8 cellular contexts compared by ENCODE assay signal in genomic region chr10:51878695-51879094, GRCh38.
A peak's percentile ranks its signal among the peaks of the same experiment; 100 is the strongest.
DNase-seq lines count a peak whose midpoint lies in the region; ATAC-seq and TF ChIP-seq lines count a peak whose summit lies in the region.

No MANE protein-coding gene starts in this region.

- peaks cover 11% of the 10 kb centered on the region for H3K36me3 Mint-ChIP-seq in HFFc6 (ENCODE audit: low read depth)
- H3K36me3 Mint-ChIP-seq in natural killer cell treated with Interleukin-12 subunit alpha and Interleukin-12 subunit beta and Interleukin-15 and Interleukin-18, amount 100 ng/mL, for 72 hours: no peaks in the 10 kb centered on the region

- 0 out of 2 replicates have a peak overlapping the region, but pooled peaks have one; percentile 18 for H3K27ac Mint-ChIP-seq in HFFc6
- H3K27ac Mint-ChIP-seq in natural killer cell treated with Interleukin-12 subunit alpha and Interleukin-12 subunit beta and Interleukin-15 and Interleukin-18, amount 100 ng/mL, for 72 hours: peak overlapping the region; percentile 21 to 79

- H3K4me3 Mint-ChIP-seq in HFFc6: no peak overlapping the region
- H3K4me3 Mint-ChIP-seq in natural killer cell treated with Interleukin-12 subunit alpha and Interleukin-12 subunit beta and Interleukin-15 and Interleukin-18, amount 100 ng/mL, for 72 hours: peak overlapping the region; percentile 60

- H3K4me3 ChIP-seq in SJSA1: no peak overlapping the region

- no peaks in the 10 kb centered on the region for H3K36me3 ChIP-seq in SJSA1

- ATAC-seq in GM18870 (IDR thresholded peaks at IDR 0.05; ENCODE audit: unreplicated experiment): peak; percentile 1
- ATAC-seq in natural killer cell treated with Interleukin-12 subunit alpha and Interleukin-12 subunit beta and Interleukin-15 and Interleukin-18, amount 100 ng/mL, for 72 hours: peak in 1 of 2 donors; percentile 3

- H3K9me3 Mint-ChIP-seq in HFFc6: peaks cover 13% of the 10 kb centered on the region
- peaks cover 3% of the 10 kb centered on the region for H3K9me3 Mint-ChIP-seq in natural killer cell treated with Interleukin-12 subunit alpha and Interleukin-12 subunit beta and Interleukin-15 and Interleukin-18, amount 100 ng/mL, for 72 hours

- H3K27me3 ChIP-seq in SJSA1 (replicated peaks): no peaks in the 10 kb centered on the region

- DNase-seq in HFFc6: no peak
- no peak for DNase-seq in SJSA1 (ENCODE audit: low read depth in 1 of 2, low spot score in 2 of 2)
- DNase-seq in natural killer cell treated with Interleukin-12 subunit alpha and Interleukin-12 subunit beta and Interleukin-15 and Interleukin-18, amount 100 ng/mL, for 72 hours (ENCODE audit: low spot score): no peak
- DNase-seq in DMS153 treated with DMSO at 0.1 percent for 48 hours (lab: John Stamatoyannopoulos, UW; ENCODE audit: unreplicated experiment): no peak
- DNase-seq in NOMO-1 (lab: John Stamatoyannopoulos, UW; ENCODE audit: unreplicated experiment in 2 of 2): no peak
- DNase-seq in NCI-H187 (lab: John Stamatoyannopoulos, UW): no peak
- DNase-seq in caudate nucleus (lab: John Stamatoyannopoulos, UW): no peak

- TF ChIP-seq CTCF in HFFc6 (IDR thresholded peaks at IDR 0.05): no peak

- peaks cover 14% of the 10 kb centered on the region for H3K4me1 Mint-ChIP-seq in HFFc6 (ENCODE audit: low read depth)
- peaks cover 9 to 11% of the 10 kb centered on the region in 2 donors for H3K4me1 Mint-ChIP-seq in natural killer cell treated with Interleukin-12 subunit alpha and Interleukin-12 subunit beta and Interleukin-15 and Interleukin-18, amount 100 ng/mL, for 72 hours (ENCODE audit: low read depth in 2 of 2)

- H3K4me1 ChIP-seq in SJSA1 (replicated peaks): peaks cover 10% of the 10 kb centered on the region

- peaks cover 2% of the 10 kb centered on the region; the same call in 1 of the 2 replicates for H3K27me3 Mint-ChIP-seq in HFFc6 (ENCODE audit: insufficient read depth)
- no peaks in the 10 kb centered on the region for H3K27me3 Mint-ChIP-seq in natural killer cell treated with Interleukin-12 subunit alpha and Interleukin-12 subunit beta and Interleukin-15 and Interleukin-18, amount 100 ng/mL, for 72 hours

- H3K9me3 ChIP-seq in SJSA1 (replicated peaks): no peaks in the 10 kb centered on the region

- H3K27ac ChIP-seq in SJSA1 (peak overlapping the region; percentile 63), caudate nucleus (ENCODE audit: low read depth, low read length) (no peak overlapping the region)
